Comparison of ENCODE assay signal across 8 cellular contexts in the genomic region with DNA sequence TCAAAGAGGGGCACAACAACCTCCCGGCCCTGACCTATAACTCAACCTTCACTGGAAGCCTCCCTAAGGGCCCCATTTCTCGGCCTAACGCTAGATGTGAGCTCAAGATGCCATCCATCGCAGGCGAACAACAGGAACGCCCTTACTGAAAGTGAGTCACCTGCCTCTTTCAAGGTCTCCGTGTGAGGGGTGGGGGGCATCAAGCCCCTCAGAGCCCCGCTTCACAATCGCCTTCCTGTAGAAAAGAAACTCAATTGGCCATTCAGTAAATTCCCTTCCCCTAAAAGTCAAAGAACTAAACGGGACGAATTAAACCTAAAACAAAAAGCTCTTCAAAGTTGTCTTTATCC. TPM values are rescaled to one million over a fixed set of nuclear protein-coding genes. Genes with fewer than 3 reads are reported as not detected.
DNase-seq lines count a peak whose midpoint lies in the region; ATAC-seq and TF ChIP-seq lines count a peak whose summit lies in the region.

No MANE protein-coding gene starts in this region.

- peaks cover 2 to 21% (median 11%) of the 10 kb centered on the region in 4 donors for H3K4me1 ChIP-seq in liver (ENCODE audit: control insufficient read depth in 4 of 4, insufficient read depth in 4 of 4, low read length in 3 of 4)

- peak overlapping the region; percentile 58 to 99 (median 92) for H3K4me3 ChIP-seq in liver (ENCODE audit: low read depth in 1 of 3, low read length in 3 of 3)

- TF ChIP-seq CTCF in liver (IDR thresholded peaks at IDR 0.05; ENCODE audit: low read depth, low read length, missing input control) = no peak
- TF ChIP-seq CTCF in GM10248 (IDR thresholded peaks at IDR 0.05; ENCODE audit: control extremely low read depth, extremely low read depth, low read depth, missing control alignments) = no peak

- H3K9ac ChIP-seq in liver (ENCODE audit: low read depth in 1 of 2, low read length in 2 of 2) = peak overlapping the region; percentile 76 to 99

- H3K27ac ChIP-seq in cingulate gyrus (ENCODE audit: low read depth, low read length) (peak overlapping the region; percentile 97), liver (ENCODE audit: low read depth in 1 of 2, low read length in 2 of 2) (peak overlapping the region; percentile 80 to 94)

- DNase-seq in Daoy (ENCODE audit: low read depth) = peak; percentile 63
- DNase-seq in HPDE6-E6E7 (ENCODE audit: extremely low spot score) = peak; percentile 48
- DNase-seq in stimulated activated CD4-positive, alpha-beta T cell treated with anti-CD3 and anti-CD28 coated beads, TNF-alpha, amount 100 ng/mL, for 4 hours (ENCODE audit: low read depth in 3 of 3) = peak in 2 of 3 experiments; percentile 5 to 16
- DNase-seq in NCI-H2196 treated with DMSO at 0.1 percent for 48 hours (lab: John Stamatoyannopoulos, UW; ENCODE audit: unreplicated experiment) = no peak
- DNase-seq in GM10248 (ENCODE audit: extremely low spot score) = no peak

- H3K36me3 ChIP-seq in liver (ENCODE audit: control insufficient read depth in 4 of 4, insufficient read depth in 3 of 4, low read depth in 1 of 4, low read length in 3 of 4) = peaks cover 0 to 4% (median 0%) of the 10 kb centered on the region in 4 donors

- CTCF ChIA-PET in GM10248 (lab: Yijun Ruan, JAX) = interaction anchor here (1.6 to 3.1 kb wide), 4 partner anchors 13 to 171 kb away, joined by 5 to 12 read pairs (median 6); no protein-coding TSS in a partner anchor

- WGBS in liver = under 1% methylated on average over 11 of the region's 11 CpGs

- no peaks in the 10 kb centered on the region for H3K27me3 ChIP-seq in liver (ENCODE audit: control insufficient read depth in 4 of 4, insufficient read depth in 4 of 4, low read length in 3 of 4)

- POLR2A ChIA-PET in GM10248 (lab: Yijun Ruan, JAX) = interaction anchor here (1.7 kb wide), 1 partner anchor 46 kb away, joined by 3 read pairs; a partner anchor contains a TSS

- peak; percentile 53 for ATAC-seq in activated CD4-positive, CD25-positive, alpha-beta regulatory T cell treated with anti-CD3 and anti-CD28 coated beads, Interleukin-2, amount 50 U/mL, for 24 hours

- TF ChIP-seq RAD21 in liver (IDR thresholded peaks at IDR 0.05) = no peak

- H3K9me3 ChIP-seq in liver (ENCODE audit: control insufficient read depth in 4 of 4, low read length in 3 of 4) = peaks cover 0 to 6% (median 3%) of the 10 kb centered on the region in 4 donors

TF ChIP-seq in liver, 16 proteins besides CTCF, POLR2A, EP300 and RAD21:
- TF ChIP-seq NR2F2 (IDR thresholded peaks at IDR 0.05) (no peak), TAF1 (conservative IDR thresholded peaks at IDR 0.05) (no peak), HNF4G (IDR thresholded peaks at IDR 0.05) (no peak), GABPA (IDR thresholded peaks at IDR 0.05 in 1 of 2, conservative IDR thresholded peaks at IDR 0.05 in 1 of 2) (no peak), JUND (IDR thresholded peaks at IDR 0.05) (no peak), YY1 (IDR thresholded peaks at IDR 0.05) (no peak), HNF4A (conservative IDR thresholded peaks at IDR 0.05) (no peak), SP1 (IDR thresholded peaks at IDR 0.05) (no peak), RXRA (IDR thresholded peaks at IDR 0.05) (no peak), EGR1 (IDR thresholded peaks at IDR 0.05; ENCODE audit: low read depth in 2 of 2) (no peak), FOXA1 (IDR thresholded peaks at IDR 0.05) (no peak), FOXA2 (IDR thresholded peaks at IDR 0.05) (no peak)
- TF ChIP-seq, protein P1, sequence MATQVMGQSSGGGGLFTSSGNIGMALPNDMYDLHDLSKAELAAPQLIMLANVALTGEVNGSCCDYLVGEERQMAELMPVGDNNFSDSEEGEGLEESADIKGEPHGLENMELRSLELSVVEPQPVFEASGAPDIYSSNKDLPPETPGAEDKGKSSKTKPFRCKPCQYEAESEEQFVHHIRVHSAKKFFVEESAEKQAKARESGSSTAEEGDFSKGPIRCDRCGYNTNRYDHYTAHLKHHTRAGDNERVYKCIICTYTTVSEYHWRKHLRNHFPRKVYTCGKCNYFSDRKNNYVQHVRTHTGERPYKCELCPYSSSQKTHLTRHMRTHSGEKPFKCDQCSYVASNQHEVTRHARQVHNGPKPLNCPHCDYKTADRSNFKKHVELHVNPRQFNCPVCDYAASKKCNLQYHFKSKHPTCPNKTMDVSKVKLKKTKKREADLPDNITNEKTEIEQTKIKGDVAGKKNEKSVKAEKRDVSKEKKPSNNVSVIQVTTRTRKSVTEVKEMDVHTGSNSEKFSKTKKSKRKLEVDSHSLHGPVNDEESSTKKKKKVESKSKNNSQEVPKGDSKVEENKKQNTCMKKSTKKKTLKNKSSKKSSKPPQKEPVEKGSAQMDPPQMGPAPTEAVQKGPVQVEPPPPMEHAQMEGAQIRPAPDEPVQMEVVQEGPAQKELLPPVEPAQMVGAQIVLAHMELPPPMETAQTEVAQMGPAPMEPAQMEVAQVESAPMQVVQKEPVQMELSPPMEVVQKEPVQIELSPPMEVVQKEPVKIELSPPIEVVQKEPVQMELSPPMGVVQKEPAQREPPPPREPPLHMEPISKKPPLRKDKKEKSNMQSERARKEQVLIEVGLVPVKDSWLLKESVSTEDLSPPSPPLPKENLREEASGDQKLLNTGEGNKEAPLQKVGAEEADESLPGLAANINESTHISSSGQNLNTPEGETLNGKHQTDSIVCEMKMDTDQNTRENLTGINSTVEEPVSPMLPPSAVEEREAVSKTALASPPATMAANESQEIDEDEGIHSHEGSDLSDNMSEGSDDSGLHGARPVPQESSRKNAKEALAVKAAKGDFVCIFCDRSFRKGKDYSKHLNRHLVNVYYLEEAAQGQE (IDR thresholded peaks at IDR 0.05) = no peak
- TF ChIP-seq, protein P2, sequence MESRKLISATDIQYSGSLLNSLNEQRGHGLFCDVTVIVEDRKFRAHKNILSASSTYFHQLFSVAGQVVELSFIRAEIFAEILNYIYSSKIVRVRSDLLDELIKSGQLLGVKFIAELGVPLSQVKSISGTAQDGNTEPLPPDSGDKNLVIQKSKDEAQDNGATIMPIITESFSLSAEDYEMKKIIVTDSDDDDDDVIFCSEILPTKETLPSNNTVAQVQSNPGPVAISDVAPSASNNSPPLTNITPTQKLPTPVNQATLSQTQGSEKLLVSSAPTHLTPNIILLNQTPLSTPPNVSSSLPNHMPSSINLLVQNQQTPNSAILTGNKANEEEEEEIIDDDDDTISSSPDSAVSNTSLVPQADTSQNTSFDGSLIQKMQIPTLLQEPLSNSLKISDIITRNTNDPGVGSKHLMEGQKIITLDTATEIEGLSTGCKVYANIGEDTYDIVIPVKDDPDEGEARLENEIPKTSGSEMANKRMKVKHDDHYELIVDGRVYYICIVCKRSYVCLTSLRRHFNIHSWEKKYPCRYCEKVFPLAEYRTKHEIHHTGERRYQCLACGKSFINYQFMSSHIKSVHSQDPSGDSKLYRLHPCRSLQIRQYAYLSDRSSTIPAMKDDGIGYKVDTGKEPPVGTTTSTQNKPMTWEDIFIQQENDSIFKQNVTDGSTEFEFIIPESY (IDR thresholded peaks at IDR 0.05) = no peak
- TF ChIP-seq, protein P3, sequence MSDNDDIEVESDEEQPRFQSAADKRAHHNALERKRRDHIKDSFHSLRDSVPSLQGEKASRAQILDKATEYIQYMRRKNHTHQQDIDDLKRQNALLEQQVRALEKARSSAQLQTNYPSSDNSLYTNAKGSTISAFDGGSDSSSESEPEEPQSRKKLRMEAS (IDR thresholded peaks at IDR 0.05) = no peak
- TF ChIP-seq, protein P4, sequence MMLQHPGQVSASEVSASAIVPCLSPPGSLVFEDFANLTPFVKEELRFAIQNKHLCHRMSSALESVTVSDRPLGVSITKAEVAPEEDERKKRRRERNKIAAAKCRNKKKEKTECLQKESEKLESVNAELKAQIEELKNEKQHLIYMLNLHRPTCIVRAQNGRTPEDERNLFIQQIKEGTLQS (IDR thresholded peaks at IDR 0.05) = no peak
TF ChIP-seq in liver: peak in this region for 0.

RNA-seq across cellular contexts. Expression of a gene that starts 0.7 kb away (rescaled TPM):
- total RNA-seq in Daoy (2014; rRNA removed; shearing (Covaris generic)) = 10.8 and 13.1 TPM in 2 replicates
- 10 to 100 TPM; 10.3 to 12.0 TPM for total RNA-seq in liver
- 1 to 10 TPM; 3.2 to 4.8 TPM for polyA plus RNA-seq in liver

RNA-seq across cellular contexts. Expression of a gene that starts 45.9 kb away (rescaled TPM):
- 30.5 TPM in 2 replicates for total RNA-seq in Daoy (2014; rRNA removed; shearing (Covaris generic))
- total RNA-seq in liver = 10 to 100 TPM; 13.4 to 15.1 TPM
- polyA plus RNA-seq in liver = 10 to 100 TPM; 25.5 to 31.7 TPM

RNA-seq across cellular contexts. Expression of a gene that starts 48.1 kb away (rescaled TPM):
- total RNA-seq in Daoy (2014; rRNA removed; shearing (Covaris generic)) = 16.3 and 22.4 TPM in 2 replicates
- total RNA-seq in liver = 10 to 100 TPM in 1 of 2 donors, 1 to 10 TPM in 1; 7.8 to 10.8 TPM
- 1 to 10 TPM; 2.0 to 3.6 TPM for polyA plus RNA-seq in liver

Comparison
In these comparisons a context has a peak if more than half of its experiments do, and no peak if none do; other contexts are left out.
1. DNase-seq: peak in Daoy (single experiment), HPDE6-E6E7 (single experiment) and stimulated activated CD4-positive, alpha-beta T cell treated with anti-CD3 and anti-CD28 coated beads, TNF-alpha, amount 100 ng/mL, for 4 hours (2 of 3); none in NCI-H2196 treated with DMSO at 0.1 percent for 48 hours (single experiment) and GM10248 (single experiment).